8 cellular contexts compared by ENCODE assay signal in genomic region chr2:132668189-132668833, GRCh38. TPM values are rescaled to one million over a fixed set of nuclear protein-coding genes. Genes with fewer than 3 reads are reported as not detected.
DNase-seq lines count a peak whose midpoint lies in the region; ATAC-seq and TF ChIP-seq lines count a peak whose summit lies in the region.

No MANE protein-coding gene starts in this region.

- intact Hi-C loops in left colon (cut with DNase I, micrococcal nuclease): no loop called here

- H3K4me1 Mint-ChIP-seq in chondrocyte (ENCODE audit: low read depth): peaks cover 26% of the 10 kb centered on the region

- H3K36me3 ChIP-seq in mesodermal cell (ENCODE audit: control insufficient read depth, insufficient read depth, low read length): no peaks in the 10 kb centered on the region

- H3K4me1 ChIP-seq in mesodermal cell (ENCODE audit: control insufficient read depth, insufficient read depth, low read length, poor library complexity, severe bottlenecking): peaks cover 9% of the 10 kb centered on the region

- H3K27me3 Mint-ChIP-seq in chondrocyte (ENCODE audit: low read depth): peaks cover 26% of the 10 kb centered on the region

- TF ChIP-seq CTCF in chondrocyte (IDR thresholded peaks at IDR 0.05): peak; percentile 54

- peak overlapping the region; percentile 57 for H3K4me3 Mint-ChIP-seq in chondrocyte (ENCODE audit: unreplicated experiment)

- H3K27ac Mint-ChIP-seq in chondrocyte (ENCODE audit: unreplicated experiment): no peak overlapping the region

- no peak for ATAC-seq in GM19351 (IDR thresholded peaks at IDR 0.05; ENCODE audit: unreplicated experiment)
- ATAC-seq in left colon: no peak

- H3K36me3 Mint-ChIP-seq in chondrocyte (ENCODE audit: low read depth): no peaks in the 10 kb centered on the region

- no peaks in the 10 kb centered on the region for H3K9me3 Mint-ChIP-seq in chondrocyte (ENCODE audit: low read depth)

- WGBS in mesodermal cell (ENCODE audit: insufficient coverage in 2 of 2), 2 experiments: 11 to 18% methylated on average over 13 to 19 of the region's 25 CpGs

- peak overlapping the region; percentile 43 for H3K4me3 ChIP-seq in mesodermal cell (ENCODE audit: extremely low read depth, insufficient read depth, low read length, poor library complexity, severe bottlenecking)

- no peaks in the 10 kb centered on the region for H3K9me3 ChIP-seq in mesodermal cell (ENCODE audit: control insufficient read depth, low read length)

- DNase-seq in D341Med (ENCODE audit: low spot score) (peak; percentile 39), NCI-H1105 treated with DMSO at 0.1 percent for 48 hours (lab: John Stamatoyannopoulos, UW) (peak; percentile 53), chondrocyte (ENCODE audit: low spot score) (no peak), NCI-H446 treated with DMSO at 0.1 percent for 48 hours (lab: John Stamatoyannopoulos, UW) (no peak), activated gamma-delta T cell (lab: John Stamatoyannopoulos, UW) (no peak), left colon (no peak)

- no peak overlapping the region for H3K27ac ChIP-seq in mesodermal cell (ENCODE audit: low read depth, low read length, severe bottlenecking)

RNA-seq across cellular contexts. Expression of gene LYPD1, which starts 1.7 kb away (rescaled TPM):
- total RNA-seq in chondrocyte (4.1 to 5.0 TPM in 2 of 3 replicates, not detected in the other), left colon (under 1 TPM in 1 of 2 donors, not detected in 1; 0.28 TPM)
- 18.6 TPM for polyA plus RNA-seq in mesodermal cell (2013, experiment 1 of 2)
- polyA plus RNA-seq in mesodermal cell (2013, experiment 2 of 2): 11.6 TPM

Comparison
In these comparisons a context has a peak if more than half of its experiments do, and no peak if none do; other contexts are left out.
1. DNase-seq: peak in D341Med (single experiment) and NCI-H1105 treated with DMSO at 0.1 percent for 48 hours (single experiment); none in chondrocyte (single experiment), NCI-H446 treated with DMSO at 0.1 percent for 48 hours (single experiment), activated gamma-delta T cell (single experiment) and left colon (0 of 2).